Comparison of ENCODE assay signal across 9 cellular contexts in the genomic region with DNA sequence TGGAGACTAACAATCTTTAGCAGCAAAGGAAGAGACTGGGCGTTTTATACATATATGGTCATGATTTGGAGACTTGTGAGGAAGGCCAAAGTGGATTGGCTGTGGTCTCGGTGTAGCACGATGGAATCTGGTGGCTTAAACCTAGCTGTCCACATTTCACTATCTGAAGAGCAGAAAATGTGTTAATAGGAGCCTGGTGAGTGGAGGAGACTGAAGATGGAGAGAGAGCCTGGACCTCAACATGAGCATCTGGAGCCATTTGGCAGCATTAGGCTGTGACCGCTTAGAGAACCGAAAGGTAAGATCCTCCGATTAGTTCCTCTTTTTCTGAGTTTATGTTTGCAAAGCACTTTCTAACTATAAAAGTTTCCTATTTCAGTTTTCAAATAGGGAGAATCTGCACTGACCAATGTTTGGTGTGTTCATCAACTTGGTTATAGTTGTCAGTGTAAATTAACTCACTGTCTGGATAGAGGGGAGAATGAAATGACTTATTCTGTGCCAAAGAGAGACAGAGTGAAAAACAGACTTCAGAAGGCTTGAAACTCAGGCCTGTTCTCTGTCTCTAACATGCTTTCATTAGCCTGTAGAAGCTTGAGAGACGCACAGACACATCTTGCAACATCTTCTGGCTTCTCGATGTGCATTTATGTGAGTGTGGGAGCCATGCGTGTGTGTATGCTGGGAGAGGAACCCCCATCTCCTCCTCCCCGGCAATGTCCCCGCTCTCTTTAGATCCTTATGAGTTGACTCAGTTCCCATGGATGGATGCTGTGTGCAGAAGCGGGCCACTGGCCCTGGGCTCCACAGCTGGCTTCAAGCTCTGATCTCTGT.
A peak's percentile ranks its signal among the peaks of the same experiment; 100 is the strongest.
DNase-seq lines count a peak whose midpoint lies in the region; ATAC-seq, FAIRE-seq and TF ChIP-seq lines count a peak whose summit lies in the region.
"Had no signal": no experiment of that assay in that cellular context is flagged by ENCODE, and none has a peak within 500 bp of the region (broad histone marks: within the 10 kb centered on the region; RNA-seq: fewer than 3 reads in every experiment).

No MANE protein-coding gene starts in this region.

- dilution Hi-C loops in IMR-90 (cut with HindIII; ENCODE audit: low sequenced_read_pairs, unreplicated experiment): no loop called here

- no peak overlapping the region for H3K9ac ChIP-seq in IMR-90 (ENCODE audit: low read depth, low read length)

- H2AK9ac ChIP-seq in IMR-90 (replicated peaks; ENCODE audit: low read depth, low read length, poor library complexity): no peak overlapping the region

- in situ Hi-C loops in IMR-90 (cut with MboI; ENCODE audit: low sequenced_read_pairs): no loop called here

- WGBS in IMR-90 (ENCODE audit: extremely low coverage in 2 of 2, insufficient read length in 1 of 2), 2 experiments: no CpG with 5 or more reads among the region's 12 CpGs

- H3K9me3 ChIP-seq in IMR-90 (ENCODE audit: control insufficient read depth, insufficient read depth, low read length): no peaks in the 10 kb centered on the region

- TF ChIP-seq CTCF in GM12865 (IDR thresholded peaks at IDR 0.05; ENCODE audit: insufficient read depth, low read depth, low read length, missing control alignments) (no peak), IMR-90 (conservative IDR thresholded peaks at IDR 0.05; ENCODE audit: low read depth, low read length) (no peak), foreskin keratinocyte (conservative IDR thresholded peaks at IDR 0.05) (no peak)

- H4K91ac ChIP-seq in IMR-90 (ENCODE audit: insufficient read depth, low read depth, low read length): no peak overlapping the region

- H2BK5ac ChIP-seq in IMR-90 (ENCODE audit: low read depth, low read length, poor library complexity, severe bottlenecking): no peak overlapping the region

- intact Hi-C loops in IMR-90 (cut with micrococcal nuclease): no loop called here

- 0 out of 2 replicates have a peak overlapping the region, but pooled peaks have one; percentile 9 for H3K14ac ChIP-seq in IMR-90 (replicated peaks; ENCODE audit: low read depth, low read length)

- no TSS peak for BruUV-seq in IMR-90 (replicated peaks; lab: Mats Ljungman, UMichigan)

- peak overlapping the region; percentile 43 for H2AFZ ChIP-seq in IMR-90 (replicated peaks; ENCODE audit: low read length, poor library complexity)

- CTCF ChIA-PET in IMR-90 (lab: Yijun Ruan, JAX): no interaction called here

- H2BK120ac ChIP-seq in IMR-90 (ENCODE audit: low read depth, low read length): peak overlapping the region; percentile 44

- no peaks in the 10 kb centered on the region for H3K79me1 ChIP-seq in IMR-90 (ENCODE audit: low read depth in 1 of 2, low read length in 2 of 2)

- peak overlapping the region; percentile 53; the same call in 1 of the 3 replicates for H2BK15ac ChIP-seq in IMR-90 (ENCODE audit: low read depth, low read length)

- no peak overlapping the region for H4K8ac ChIP-seq in IMR-90 (ENCODE audit: low read depth in 2 of 2, low read length in 2 of 2)

- H2AK5ac ChIP-seq in IMR-90 (ENCODE audit: low read depth, low read length): peak overlapping the region; percentile 50; the same call in 1 of the 2 replicates

- DNase-seq in GM12865 (ENCODE audit: low read depth) (peak; percentile 90), IMR-90 (no peak), medulla oblongata (ENCODE audit: extremely low spot score) (peak; percentile 52), NCI-H1694 treated with DMSO at 0.1 percent for 48 hours (lab: John Stamatoyannopoulos, UW) (no peak), foreskin keratinocyte (no peak), midbrain (lab: John Stamatoyannopoulos, UW) (no peak), urothelium cell line (ENCODE audit: low spot score) (no peak)
- DNase-seq: left cardiac atrium had no signal

- no peaks in the 10 kb centered on the region for H4K20me1 ChIP-seq in IMR-90 (ENCODE audit: insufficient read depth, low read length)

- peaks cover 17% of the 10 kb centered on the region for H3K4me1 ChIP-seq in IMR-90 (ENCODE audit: control insufficient read depth, insufficient read depth, low read length)
- H3K4me1 ChIP-seq in foreskin keratinocyte: peaks cover 14% of the 10 kb centered on the region

- H3K4ac ChIP-seq in IMR-90 (ENCODE audit: low read depth, low read length): peak overlapping the region; percentile 22

- peak overlapping the region; percentile 83 for H3K18ac ChIP-seq in IMR-90 (ENCODE audit: low read depth, low read length)

- no peaks in the 10 kb centered on the region for H3K36me3 ChIP-seq in IMR-90 (ENCODE audit: control insufficient read depth, insufficient read depth, low read length)

- H3K56ac ChIP-seq in IMR-90 (ENCODE audit: extremely low read depth, insufficient read depth, low read length): no peak overlapping the region

- H3K4me2 ChIP-seq in IMR-90 (ENCODE audit: low read depth, low read length): no peak overlapping the region

- ATAC-seq in GM21619 (IDR thresholded peaks at IDR 0.05; ENCODE audit: unreplicated experiment) (peak; percentile 97), IMR-90 (ENCODE audit: low read depth) (peak; percentile 39; the same call in 1 of the 2 replicates), foreskin keratinocyte (no peak)

- no peak for FAIRE-seq in urothelium cell line (lab: Jason Lieb, UNC)

- TF ChIP-seq POLR2A in IMR-90 (IDR thresholded peaks at IDR 0.05; ENCODE audit: low read depth, low read length): no peak

- no peak overlapping the region for H3K23ac ChIP-seq in IMR-90 (ENCODE audit: low read depth, low read length)

- H4K5ac ChIP-seq in IMR-90 (ENCODE audit: low read depth, low read length): peak overlapping the region; percentile 74; the same call in 1 of the 2 replicates

- TF ChIP-seq RAD21 in IMR-90 (IDR thresholded peaks at IDR 0.05; ENCODE audit: low read length): no peak

- H3K27ac ChIP-seq in IMR-90 (ENCODE audit: insufficient read depth, low read length) (peak overlapping the region; percentile 4; the same call in 1 of the 2 replicates), foreskin keratinocyte (no peak overlapping the region)

- POLR2A ChIA-PET in IMR-90 (lab: Charles Lee; ENCODE audit: unreplicated experiment): no interaction called here

- H3K27me3 ChIP-seq in IMR-90 (ENCODE audit: control insufficient read depth, insufficient read depth, low read length) (no peaks in the 10 kb centered on the region), foreskin keratinocyte (no peaks in the 10 kb centered on the region)

- H3K9me1 ChIP-seq in IMR-90 (ENCODE audit: insufficient read depth, low read length): no peaks in the 10 kb centered on the region

- peak overlapping the region; percentile 30 for H2BK20ac ChIP-seq in IMR-90 (ENCODE audit: low read depth, low read length)

- H3K4me3 ChIP-seq in GM12865 (ENCODE audit: low read depth, low read length) (peak overlapping the region; percentile 12), IMR-90 (ENCODE audit: insufficient read depth, low read depth, low read length) (no peak overlapping the region)

TF ChIP-seq in IMR-90, 13 proteins besides CTCF, POLR2A, EP300 and RAD21:
- TF ChIP-seq CHD1 (IDR thresholded peaks at IDR 0.05; ENCODE audit: low read depth, low read length): no peak
- TF ChIP-seq, protein P1, sequence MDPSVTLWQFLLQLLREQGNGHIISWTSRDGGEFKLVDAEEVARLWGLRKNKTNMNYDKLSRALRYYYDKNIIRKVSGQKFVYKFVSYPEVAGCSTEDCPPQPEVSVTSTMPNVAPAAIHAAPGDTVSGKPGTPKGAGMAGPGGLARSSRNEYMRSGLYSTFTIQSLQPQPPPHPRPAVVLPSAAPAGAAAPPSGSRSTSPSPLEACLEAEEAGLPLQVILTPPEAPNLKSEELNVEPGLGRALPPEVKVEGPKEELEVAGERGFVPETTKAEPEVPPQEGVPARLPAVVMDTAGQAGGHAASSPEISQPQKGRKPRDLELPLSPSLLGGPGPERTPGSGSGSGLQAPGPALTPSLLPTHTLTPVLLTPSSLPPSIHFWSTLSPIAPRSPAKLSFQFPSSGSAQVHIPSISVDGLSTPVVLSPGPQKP (IDR thresholded peaks at IDR 0.05; ENCODE audit: borderline replicate concordance, low read depth, low read length): no peak
- TF ChIP-seq CEBPB (IDR thresholded peaks at IDR 0.05; ENCODE audit: low read depth, low read length): no peak
- no peak for TF ChIP-seq RFX5 (IDR thresholded peaks at IDR 0.05; ENCODE audit: low read depth, low read length)
- no peak for TF ChIP-seq MXI1 (IDR thresholded peaks at IDR 0.05; ENCODE audit: borderline replicate concordance, low read depth, low read length)
- TF ChIP-seq NFE2L2 (IDR thresholded peaks at IDR 0.05; ENCODE audit: low read depth, low read length): no peak
- no peak for TF ChIP-seq MAFK (IDR thresholded peaks at IDR 0.05; ENCODE audit: low read depth, low read length)
- TF ChIP-seq, protein P2, sequence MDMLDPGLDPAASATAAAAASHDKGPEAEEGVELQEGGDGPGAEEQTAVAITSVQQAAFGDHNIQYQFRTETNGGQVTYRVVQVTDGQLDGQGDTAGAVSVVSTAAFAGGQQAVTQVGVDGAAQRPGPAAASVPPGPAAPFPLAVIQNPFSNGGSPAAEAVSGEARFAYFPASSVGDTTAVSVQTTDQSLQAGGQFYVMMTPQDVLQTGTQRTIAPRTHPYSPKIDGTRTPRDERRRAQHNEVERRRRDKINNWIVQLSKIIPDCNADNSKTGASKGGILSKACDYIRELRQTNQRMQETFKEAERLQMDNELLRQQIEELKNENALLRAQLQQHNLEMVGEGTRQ (IDR thresholded peaks at IDR 0.05; ENCODE audit: low read depth, low read length): no peak
- TF ChIP-seq FOS (IDR thresholded peaks at IDR 0.05; ENCODE audit: low read depth, low read length): no peak
- no peak for TF ChIP-seq BHLHE40 (IDR thresholded peaks at IDR 0.05; ENCODE audit: low read depth, low read length)
- no peak for TF ChIP-seq RCOR1 (IDR thresholded peaks at IDR 0.05; ENCODE audit: insufficient replicate concordance, low read length)
- TF ChIP-seq SMC3 (IDR thresholded peaks at IDR 0.05; ENCODE audit: low read depth, low read length): no peak
- TF ChIP-seq MAZ (IDR thresholded peaks at IDR 0.05; ENCODE audit: borderline replicate concordance, low read depth, low read length): no peak

Comparison
In these comparisons a context has a peak if more than half of its experiments do, and no peak if none do; other contexts are left out.
1. DNase-seq: peak in GM12865 (single experiment) and medulla oblongata (single experiment); none in IMR-90 (single experiment), NCI-H1694 treated with DMSO at 0.1 percent for 48 hours (single experiment), foreskin keratinocyte (0 of 2), midbrain (single experiment) and urothelium cell line (single experiment).